Comparison of ENCODE assay signal across 8 cellular contexts in genomic region chr18:12038661-12039417, GRCh38. TPM values are rescaled to one million over a fixed set of nuclear protein-coding genes. Genes with fewer than 3 reads are reported as not detected.
DNase-seq lines count a peak whose midpoint lies in the region; ATAC-seq and TF ChIP-seq lines count a peak whose summit lies in the region.

No MANE protein-coding gene starts in this region.

- POLR2A ChIA-PET in SK-N-SH (lab: Yijun Ruan, JAX), result no interaction called here

- H4K20me1 ChIP-seq in KMS-11 (ENCODE audit: insufficient read depth), result no peaks in the 10 kb centered on the region
- no peaks in the 10 kb centered on the region for H4K20me1 ChIP-seq in SK-N-SH (ENCODE audit: insufficient read depth)

- H3K9me3 ChIP-seq in SK-N-SH, result no peaks in the 10 kb centered on the region

- H3K27ac ChIP-seq in KMS-11 (no peak overlapping the region), SK-N-SH (ENCODE audit: low read depth in 2 of 2, low read length in 1 of 2) (no peak overlapping the region), substantia nigra (ENCODE audit: low read depth, low read length, poor library complexity, severe bottlenecking) (no peak overlapping the region)

- no peak overlapping the region for H3K4me3 ChIP-seq in KMS-11 (IDR thresholded peaks at IDR 0.05; ENCODE audit: insufficient read depth, low read depth, low read length)
- H3K4me3 ChIP-seq in SK-N-SH (ENCODE audit: low read depth in 2 of 2, low read length in 1 of 2), result peak overlapping the region; percentile 33 to 60

- CTCF ChIA-PET in SK-N-SH (lab: Yijun Ruan, JAX), result interaction anchor here (0.5 to 6.2 kb wide), 58 partner anchors 8 to 1475 kb away, joined by 3 to 117 read pairs (median 4); partner anchors contain the start of genes IMPA2 and MPPE1

- TF ChIP-seq CTCF in KMS-11 (conservative IDR thresholded peaks at IDR 0.05; ENCODE audit: low read depth, low read length) (peak; percentile 92), SK-N-SH (IDR thresholded peaks at IDR 0.05) (peak; percentile 93)

- H3K79me2 ChIP-seq in KMS-11 (ENCODE audit: insufficient read depth, low read depth), result no peaks in the 10 kb centered on the region
- no peaks in the 10 kb centered on the region for H3K79me2 ChIP-seq in SK-N-SH (ENCODE audit: insufficient read depth)

- H3K9ac ChIP-seq in KMS-11 (peak overlapping the region; percentile 50; the same call in 1 of the 2 replicates), SK-N-SH (no peak overlapping the region)

- H3K4me1 ChIP-seq in KMS-11 (ENCODE audit: low read depth, poor library complexity, severe bottlenecking) (no peaks in the 10 kb centered on the region), SK-N-SH (ENCODE audit: control insufficient read depth in 1 of 2, insufficient read depth in 2 of 2, low read depth in 1 of 2, low read length in 1 of 2) (peaks cover 0 to 2% of the 10 kb centered on the region in 2 experiments; a peak in 1 of 4 replicates)

- H3K9me2 ChIP-seq in SK-N-SH, result no peaks in the 10 kb centered on the region

- peak; percentile 75 for ATAC-seq in GM21576 (IDR thresholded peaks at IDR 0.05; ENCODE audit: unreplicated experiment)

- H3K4me2 ChIP-seq in KMS-11 (peak overlapping the region; percentile 73), SK-N-SH (peak overlapping the region; percentile 84)

- TF ChIP-seq RAD21 in SK-N-SH (IDR thresholded peaks at IDR 0.05; ENCODE audit: low read length), result peak; percentile 82

- H3K36me3 ChIP-seq in KMS-11 (ENCODE audit: insufficient read depth) (no peaks in the 10 kb centered on the region), SK-N-SH (replicated peaks in 1 of 2; ENCODE audit: control insufficient read depth in 1 of 2, insufficient read depth in 2 of 2, low read length in 1 of 2) (no peaks in the 10 kb centered on the region)

- no peak for TF ChIP-seq EP300 in SK-N-SH (IDR thresholded peaks at IDR 0.05; ENCODE audit: borderline replicate concordance in 1 of 2, low read depth in 1 of 2, low read length in 1 of 2)

- WGBS in SK-N-SH (ENCODE audit: low lambda C conversion rate), result 5% methylated on average over 13 of the region's 70 CpGs

- peak; percentile 90 for DNase-seq in DMS53 treated with DMSO at 0.1 percent for 48 hours (lab: John Stamatoyannopoulos, UW; ENCODE audit: unreplicated experiment)
- peak; percentile 86 for DNase-seq in SK-N-SH
- peak; percentile 74 for DNase-seq in activated naive CD4-positive, alpha-beta T cell treated with anti-CD3 and anti-CD28 coated beads, Interleukin-2, amount 50 U/mL, for 16 hours
- DNase-seq in glomerular visceral epithelial cell (ENCODE audit: extremely low spot score), result peak; percentile 76
- DNase-seq in occipital lobe (lab: John Stamatoyannopoulos, UW), result peak; percentile 57
- DNase-seq in substantia nigra (lab: John Stamatoyannopoulos, UW), result peak in 45 of 49 donors; percentile 5 to 84 (median 60)

- H2AFZ ChIP-seq in KMS-11 (ENCODE audit: low read depth), result peak overlapping the region; percentile 100
- peak overlapping the region; percentile 68; the same call in 1 of the 2 replicates for H2AFZ ChIP-seq in SK-N-SH (ENCODE audit: low read depth)

- no peaks in the 10 kb centered on the region for H3F3A ChIP-seq in SK-N-SH (replicated peaks; ENCODE audit: insufficient read depth)

- H3K27me3 ChIP-seq in KMS-11 (ENCODE audit: insufficient read depth, low read depth) (no peaks in the 10 kb centered on the region), SK-N-SH (ENCODE audit: insufficient read depth) (peaks cover 65% of the 10 kb centered on the region)

TF ChIP-seq in SK-N-SH, 30 proteins besides CTCF, POLR2A, EP300 and RAD21:
- no peak for TF ChIP-seq TAF1 (IDR thresholded peaks at IDR 0.05; ENCODE audit: borderline replicate concordance, low read depth, low read length)
- TF ChIP-seq SMC3 (IDR thresholded peaks at IDR 0.05; ENCODE audit: low read depth, low read length), result peak; percentile 73
- 0 out of 2 replicates have a peak, but pooled peaks have one; percentile 21 for TF ChIP-seq NRF1 (IDR thresholded peaks at IDR 0.05; ENCODE audit: low read depth, low read length)
- TF ChIP-seq POLR2AphosphoS5 (IDR thresholded peaks at IDR 0.05; ENCODE audit: low read depth, low read length), result no peak
- TF ChIP-seq TEAD4 (IDR thresholded peaks at IDR 0.05; ENCODE audit: borderline replicate concordance, insufficient read depth), result no peak
- no peak for TF ChIP-seq RCOR1 (IDR thresholded peaks at IDR 0.05; ENCODE audit: low read length)

RNA-seq across cellular contexts. Expression of gene ANKRD62, which starts 54.8 kb away (rescaled TPM):
- polyA plus RNA-seq in SK-N-SH (2012; rRNA removed), result not detected in 2 replicates
- not detected in 2 replicates for polyA plus RNA-seq in SK-N-SH (2012; cell fraction: cytosol; rRNA removed)
- polyA plus RNA-seq in SK-N-SH (2012; cell fraction: nucleus; rRNA removed), result not detected in 2 replicates
- 0.16 TPM for total RNA-seq in occipital lobe

RNA-seq across cellular contexts. Expression of gene IMPA2, which starts 57.5 kb away (rescaled TPM):
- 0.18 TPM in 1 of 2 replicates, not detected in the other for polyA plus RNA-seq in SK-N-SH (2012; rRNA removed)
- polyA plus RNA-seq in SK-N-SH (2012; cell fraction: cytosol; rRNA removed), result 0.07 and 0.13 TPM in 2 replicates
- polyA plus RNA-seq in SK-N-SH (2012; cell fraction: nucleus; rRNA removed), result 0.11 and 0.34 TPM in 2 replicates
- total RNA-seq in occipital lobe, result 6.1 TPM
